Comparison of ENCODE assay signal across 12 cellular contexts in the genomic region with DNA sequence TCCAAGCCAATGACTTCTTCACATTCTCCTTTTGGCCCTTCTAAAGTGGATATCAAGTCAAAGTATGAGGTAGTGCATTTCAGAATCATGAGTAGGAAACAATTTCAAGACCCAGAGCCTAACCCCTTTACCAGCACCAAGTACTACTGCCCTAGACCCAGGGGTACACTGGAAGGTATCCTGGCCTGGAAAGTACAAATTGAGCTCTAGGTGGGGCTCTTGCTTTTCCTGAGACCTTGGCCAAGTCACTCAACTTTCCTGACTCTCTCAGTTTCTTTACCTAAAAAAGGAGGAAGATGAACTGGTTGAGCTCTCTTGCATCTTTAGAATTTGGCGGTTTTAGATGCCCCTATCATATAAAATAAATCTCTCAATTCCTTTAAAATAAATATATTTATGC.
DNase-seq lines count a peak whose midpoint lies in the region; ATAC-seq and TF ChIP-seq lines count a peak whose summit lies in the region.
"Had no signal": no experiment of that assay in that cellular context is flagged by ENCODE, and none has a peak within 500 bp of the region (broad histone marks: within the 10 kb centered on the region; RNA-seq: fewer than 3 reads in every experiment).

No MANE protein-coding gene starts in this region.

- H3K4me3 Mint-ChIP-seq in neural progenitor cell, result no peak overlapping the region
- H3K4me3 Mint-ChIP-seq: naive B cell had no signal

- H3K27ac ChIP-seq in neural progenitor cell, result no peak overlapping the region
- H3K27ac ChIP-seq: transverse colon had no signal

- no peak for ATAC-seq in HG03571 (IDR thresholded peaks at IDR 0.05; ENCODE audit: unreplicated experiment)
- no peak for ATAC-seq in HG03280 (IDR thresholded peaks at IDR 0.05; ENCODE audit: unreplicated experiment)
- ATAC-seq in esophagus mucosa, result no peak

- no peak overlapping the region for H3K9ac ChIP-seq in neural progenitor cell

- H3K4me3 ChIP-seq in cardiac fibroblast (replicated peaks in 1 of 2; ENCODE audit: low read depth in 2 of 2, low read length in 2 of 2), result no peak overlapping the region
- no peak overlapping the region for H3K4me3 ChIP-seq in neural progenitor cell
- H3K4me3 ChIP-seq: transverse colon had no signal

- no peaks in the 10 kb centered on the region for H3K36me3 ChIP-seq in neural progenitor cell
- H3K36me3 ChIP-seq: transverse colon had no signal

- no peak overlapping the region for H2AFZ ChIP-seq in neural progenitor cell (replicated peaks)

- H3K27me3 Mint-ChIP-seq in neural progenitor cell (ENCODE audit: insufficient read depth, low read depth), result peaks cover 2% of the 10 kb centered on the region

- DNase-seq in NCI-H2171 treated with DMSO at 0.1 percent for 48 hours (lab: John Stamatoyannopoulos, UW), result peak; percentile 36
- DNase-seq in NCI-H2171 (lab: John Stamatoyannopoulos, UW), result no peak
- DNase-seq in NCI-H1694 treated with DMSO at 0.1 percent for 48 hours (lab: John Stamatoyannopoulos, UW), result peak; percentile 7
- DNase-seq in cardiac fibroblast (ENCODE audit: low read depth in 2 of 2), result peak; percentile 4 to 53
- peak; percentile 28 for DNase-seq in neural progenitor cell (ENCODE audit: low spot score)
- DNase-seq: amniotic stem cell, foreskin melanocyte, naive B cell, transverse colon had no signal

- no peaks in the 10 kb centered on the region for H3K4me1 ChIP-seq in neural progenitor cell
- H3K4me1 ChIP-seq: transverse colon had no signal

- no peak overlapping the region for H3K4me2 ChIP-seq in neural progenitor cell

- TF ChIP-seq CTCF in cardiac fibroblast (IDR thresholded peaks at IDR 0.05; ENCODE audit: low read depth, low read length) (peak; percentile 27), neural progenitor cell (IDR thresholded peaks at IDR 0.05) (peak; percentile 35)

- peaks cover 11% of the 10 kb centered on the region for H3K4me1 Mint-ChIP-seq in neural progenitor cell
- H3K4me1 Mint-ChIP-seq: naive B cell had no signal

- H4K20me1 ChIP-seq in neural progenitor cell (ENCODE audit: low read depth), result no peaks in the 10 kb centered on the region

- peaks cover 7% of the 10 kb centered on the region for H3K9me3 Mint-ChIP-seq in neural progenitor cell

- no peaks in the 10 kb centered on the region for H3F3A ChIP-seq in neural progenitor cell (ENCODE audit: low read depth)

- H3K27ac Mint-ChIP-seq in neural progenitor cell, result no peak overlapping the region
- H3K27ac Mint-ChIP-seq: naive B cell had no signal

- H3K27me3 ChIP-seq in neural progenitor cell, result no peaks in the 10 kb centered on the region
- H3K27me3 ChIP-seq: transverse colon had no signal

- H3K79me2 ChIP-seq in neural progenitor cell (ENCODE audit: low read depth), result no peaks in the 10 kb centered on the region

- H3K9me3 ChIP-seq in neural progenitor cell (ENCODE audit: low read depth), result no peaks in the 10 kb centered on the region
- H3K9me3 ChIP-seq: transverse colon had no signal

- H3K36me3 Mint-ChIP-seq in neural progenitor cell, result no peaks in the 10 kb centered on the region
- H3K36me3 Mint-ChIP-seq: naive B cell had no signal
